1 cellular context compared by ENCODE assay signal in genomic region chr10:23171232-23171876, GRCh38.
TF ChIP-seq lines count a peak whose summit lies in the region.

No MANE protein-coding gene starts in this region.

TF ChIP-seq in HepG2, 621 proteins besides CTCF, POLR2A, EP300 and RAD21 (continued from another document and continues in another):
- TF ChIP-seq, protein P1, sequence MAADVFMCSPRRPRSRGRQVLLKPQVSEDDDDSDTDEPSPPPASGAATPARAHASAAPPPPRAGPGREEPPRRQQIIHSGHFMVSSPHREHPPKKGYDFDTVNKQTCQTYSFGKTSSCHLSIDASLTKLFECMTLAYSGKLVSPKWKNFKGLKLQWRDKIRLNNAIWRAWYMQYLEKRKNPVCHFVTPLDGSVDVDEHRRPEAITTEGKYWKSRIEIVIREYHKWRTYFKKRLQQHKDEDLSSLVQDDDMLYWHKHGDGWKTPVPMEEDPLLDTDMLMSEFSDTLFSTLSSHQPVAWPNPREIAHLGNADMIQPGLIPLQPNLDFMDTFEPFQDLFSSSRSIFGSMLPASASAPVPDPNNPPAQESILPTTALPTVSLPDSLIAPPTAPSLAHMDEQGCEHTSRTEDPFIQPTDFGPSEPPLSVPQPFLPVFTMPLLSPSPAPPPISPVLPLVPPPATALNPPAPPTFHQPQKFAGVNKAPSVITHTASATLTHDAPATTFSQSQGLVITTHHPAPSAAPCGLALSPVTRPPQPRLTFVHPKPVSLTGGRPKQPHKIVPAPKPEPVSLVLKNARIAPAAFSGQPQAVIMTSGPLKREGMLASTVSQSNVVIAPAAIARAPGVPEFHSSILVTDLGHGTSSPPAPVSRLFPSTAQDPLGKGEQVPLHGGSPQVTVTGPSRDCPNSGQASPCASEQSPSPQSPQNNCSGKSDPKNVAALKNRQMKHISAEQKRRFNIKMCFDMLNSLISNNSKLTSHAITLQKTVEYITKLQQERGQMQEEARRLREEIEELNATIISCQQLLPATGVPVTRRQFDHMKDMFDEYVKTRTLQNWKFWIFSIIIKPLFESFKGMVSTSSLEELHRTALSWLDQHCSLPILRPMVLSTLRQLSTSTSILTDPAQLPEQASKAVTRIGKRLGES (CRISPR knock-in tag; IDR thresholded peaks at IDR 0.05; ENCODE audit: borderline replicate concordance), result no peak
- TF ChIP-seq EHMT2 (IDR thresholded peaks at IDR 0.05; ENCODE audit: borderline replicate concordance, low read depth, low read length), result peak; percentile 86
- no peak for TF ChIP-seq ZBTB33 (CRISPR knock-in tag; IDR thresholded peaks at IDR 0.05)
- TF ChIP-seq, protein P2, sequence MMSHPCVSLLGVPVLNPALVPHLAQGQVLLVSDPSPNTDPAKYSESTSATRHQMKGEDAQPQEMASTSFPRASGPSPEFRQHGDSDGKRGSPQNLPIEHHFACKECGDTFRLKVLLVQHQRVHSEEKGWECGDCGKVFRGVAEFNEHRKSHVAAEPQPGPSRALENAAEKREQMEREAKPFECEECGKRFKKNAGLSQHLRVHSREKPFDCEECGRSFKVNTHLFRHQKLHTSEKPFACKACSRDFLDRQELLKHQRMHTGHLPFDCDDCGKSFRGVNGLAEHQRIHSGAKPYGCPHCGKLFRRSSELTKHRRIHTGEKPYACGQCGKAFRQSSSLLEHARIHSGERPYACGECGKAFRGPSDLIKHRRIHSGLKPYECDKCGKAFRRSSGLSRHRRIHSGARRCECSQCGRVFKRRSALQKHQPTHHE (CRISPR knock-in tag; IDR thresholded peaks at IDR 0.05; ENCODE audit: borderline replicate concordance), result no peak
- TF ChIP-seq SP2 (CRISPR knock-in tag; IDR thresholded peaks at IDR 0.05), result no peak
- no peak for TF ChIP-seq CHD2 (IDR thresholded peaks at IDR 0.05; ENCODE audit: low read depth, low read length)
- TF ChIP-seq, protein P3, sequence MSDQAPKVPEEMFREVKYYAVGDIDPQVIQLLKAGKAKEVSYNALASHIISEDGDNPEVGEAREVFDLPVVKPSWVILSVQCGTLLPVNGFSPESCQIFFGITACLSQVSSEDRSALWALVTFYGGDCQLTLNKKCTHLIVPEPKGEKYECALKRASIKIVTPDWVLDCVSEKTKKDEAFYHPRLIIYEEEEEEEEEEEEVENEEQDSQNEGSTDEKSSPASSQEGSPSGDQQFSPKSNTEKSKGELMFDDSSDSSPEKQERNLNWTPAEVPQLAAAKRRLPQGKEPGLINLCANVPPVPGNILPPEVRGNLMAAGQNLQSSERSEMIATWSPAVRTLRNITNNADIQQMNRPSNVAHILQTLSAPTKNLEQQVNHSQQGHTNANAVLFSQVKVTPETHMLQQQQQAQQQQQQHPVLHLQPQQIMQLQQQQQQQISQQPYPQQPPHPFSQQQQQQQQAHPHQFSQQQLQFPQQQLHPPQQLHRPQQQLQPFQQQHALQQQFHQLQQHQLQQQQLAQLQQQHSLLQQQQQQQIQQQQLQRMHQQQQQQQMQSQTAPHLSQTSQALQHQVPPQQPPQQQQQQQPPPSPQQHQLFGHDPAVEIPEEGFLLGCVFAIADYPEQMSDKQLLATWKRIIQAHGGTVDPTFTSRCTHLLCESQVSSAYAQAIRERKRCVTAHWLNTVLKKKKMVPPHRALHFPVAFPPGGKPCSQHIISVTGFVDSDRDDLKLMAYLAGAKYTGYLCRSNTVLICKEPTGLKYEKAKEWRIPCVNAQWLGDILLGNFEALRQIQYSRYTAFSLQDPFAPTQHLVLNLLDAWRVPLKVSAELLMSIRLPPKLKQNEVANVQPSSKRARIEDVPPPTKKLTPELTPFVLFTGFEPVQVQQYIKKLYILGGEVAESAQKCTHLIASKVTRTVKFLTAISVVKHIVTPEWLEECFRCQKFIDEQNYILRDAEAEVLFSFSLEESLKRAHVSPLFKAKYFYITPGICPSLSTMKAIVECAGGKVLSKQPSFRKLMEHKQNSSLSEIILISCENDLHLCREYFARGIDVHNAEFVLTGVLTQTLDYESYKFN (CRISPR knock-in tag; conservative IDR thresholded peaks at IDR 0.05), result no peak
- no peak for TF ChIP-seq ZNF83 (CRISPR knock-in tag; IDR thresholded peaks at IDR 0.05; ENCODE audit: borderline replicate concordance)
- no peak for TF ChIP-seq RFXAP (CRISPR knock-in tag; IDR thresholded peaks at IDR 0.05; ENCODE audit: borderline replicate concordance)
- TF ChIP-seq KLF12 (CRISPR knock-in tag; IDR thresholded peaks at IDR 0.05; ENCODE audit: borderline replicate concordance), result no peak
- no peak for TF ChIP-seq ATF7-NPFF (CRISPR knock-in tag; IDR thresholded peaks at IDR 0.05; ENCODE audit: low read depth)
- TF ChIP-seq PITX1 (CRISPR knock-in tag; IDR thresholded peaks at IDR 0.05), result no peak
- TF ChIP-seq ETV5 (CRISPR knock-in tag; IDR thresholded peaks at IDR 0.05; ENCODE audit: borderline replicate concordance), result no peak
- TF ChIP-seq, protein P4, sequence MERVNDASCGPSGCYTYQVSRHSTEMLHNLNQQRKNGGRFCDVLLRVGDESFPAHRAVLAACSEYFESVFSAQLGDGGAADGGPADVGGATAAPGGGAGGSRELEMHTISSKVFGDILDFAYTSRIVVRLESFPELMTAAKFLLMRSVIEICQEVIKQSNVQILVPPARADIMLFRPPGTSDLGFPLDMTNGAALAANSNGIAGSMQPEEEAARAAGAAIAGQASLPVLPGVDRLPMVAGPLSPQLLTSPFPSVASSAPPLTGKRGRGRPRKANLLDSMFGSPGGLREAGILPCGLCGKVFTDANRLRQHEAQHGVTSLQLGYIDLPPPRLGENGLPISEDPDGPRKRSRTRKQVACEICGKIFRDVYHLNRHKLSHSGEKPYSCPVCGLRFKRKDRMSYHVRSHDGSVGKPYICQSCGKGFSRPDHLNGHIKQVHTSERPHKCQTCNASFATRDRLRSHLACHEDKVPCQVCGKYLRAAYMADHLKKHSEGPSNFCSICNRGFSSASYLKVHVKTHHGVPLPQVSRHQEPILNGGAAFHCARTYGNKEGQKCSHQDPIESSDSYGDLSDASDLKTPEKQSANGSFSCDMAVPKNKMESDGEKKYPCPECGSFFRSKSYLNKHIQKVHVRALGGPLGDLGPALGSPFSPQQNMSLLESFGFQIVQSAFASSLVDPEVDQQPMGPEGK (CRISPR knock-in tag; IDR thresholded peaks at IDR 0.05), result no peak
- no peak for TF ChIP-seq SMARCE1 (IDR thresholded peaks at IDR 0.05; ENCODE audit: borderline replicate concordance)
- no peak for TF ChIP-seq ATAD3A (CRISPR knock-in tag; IDR thresholded peaks at IDR 0.05)
- TF ChIP-seq, protein P5, sequence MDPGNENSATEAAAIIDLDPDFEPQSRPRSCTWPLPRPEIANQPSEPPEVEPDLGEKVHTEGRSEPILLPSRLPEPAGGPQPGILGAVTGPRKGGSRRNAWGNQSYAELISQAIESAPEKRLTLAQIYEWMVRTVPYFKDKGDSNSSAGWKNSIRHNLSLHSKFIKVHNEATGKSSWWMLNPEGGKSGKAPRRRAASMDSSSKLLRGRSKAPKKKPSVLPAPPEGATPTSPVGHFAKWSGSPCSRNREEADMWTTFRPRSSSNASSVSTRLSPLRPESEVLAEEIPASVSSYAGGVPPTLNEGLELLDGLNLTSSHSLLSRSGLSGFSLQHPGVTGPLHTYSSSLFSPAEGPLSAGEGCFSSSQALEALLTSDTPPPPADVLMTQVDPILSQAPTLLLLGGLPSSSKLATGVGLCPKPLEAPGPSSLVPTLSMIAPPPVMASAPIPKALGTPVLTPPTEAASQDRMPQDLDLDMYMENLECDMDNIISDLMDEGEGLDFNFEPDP (CRISPR knock-in tag; conservative IDR thresholded peaks at IDR 0.05), result no peak
- no peak for TF ChIP-seq ZBTB8A (CRISPR knock-in tag; IDR thresholded peaks at IDR 0.05; ENCODE audit: borderline replicate concordance, low read depth)
- TF ChIP-seq, protein P6, sequence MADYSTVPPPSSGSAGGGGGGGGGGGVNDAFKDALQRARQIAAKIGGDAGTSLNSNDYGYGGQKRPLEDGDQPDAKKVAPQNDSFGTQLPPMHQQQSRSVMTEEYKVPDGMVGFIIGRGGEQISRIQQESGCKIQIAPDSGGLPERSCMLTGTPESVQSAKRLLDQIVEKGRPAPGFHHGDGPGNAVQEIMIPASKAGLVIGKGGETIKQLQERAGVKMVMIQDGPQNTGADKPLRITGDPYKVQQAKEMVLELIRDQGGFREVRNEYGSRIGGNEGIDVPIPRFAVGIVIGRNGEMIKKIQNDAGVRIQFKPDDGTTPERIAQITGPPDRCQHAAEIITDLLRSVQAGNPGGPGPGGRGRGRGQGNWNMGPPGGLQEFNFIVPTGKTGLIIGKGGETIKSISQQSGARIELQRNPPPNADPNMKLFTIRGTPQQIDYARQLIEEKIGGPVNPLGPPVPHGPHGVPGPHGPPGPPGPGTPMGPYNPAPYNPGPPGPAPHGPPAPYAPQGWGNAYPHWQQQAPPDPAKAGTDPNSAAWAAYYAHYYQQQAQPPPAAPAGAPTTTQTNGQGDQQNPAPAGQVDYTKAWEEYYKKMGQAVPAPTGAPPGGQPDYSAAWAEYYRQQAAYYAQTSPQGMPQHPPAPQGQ (CRISPR knock-in tag; IDR thresholded peaks at IDR 0.05; ENCODE audit: borderline replicate concordance), result no peak
- no peak for TF ChIP-seq ZNF782 (CRISPR knock-in tag; IDR thresholded peaks at IDR 0.05; ENCODE audit: borderline replicate concordance)
- no peak for TF ChIP-seq ZNF101 (CRISPR knock-in tag; IDR thresholded peaks at IDR 0.05; ENCODE audit: borderline replicate concordance, low read depth)
- TF ChIP-seq TERF1 (CRISPR knock-in tag; IDR thresholded peaks at IDR 0.05), result no peak
- TF ChIP-seq FOXK2 (IDR thresholded peaks at IDR 0.05), result no peak
- TF ChIP-seq, protein P7, sequence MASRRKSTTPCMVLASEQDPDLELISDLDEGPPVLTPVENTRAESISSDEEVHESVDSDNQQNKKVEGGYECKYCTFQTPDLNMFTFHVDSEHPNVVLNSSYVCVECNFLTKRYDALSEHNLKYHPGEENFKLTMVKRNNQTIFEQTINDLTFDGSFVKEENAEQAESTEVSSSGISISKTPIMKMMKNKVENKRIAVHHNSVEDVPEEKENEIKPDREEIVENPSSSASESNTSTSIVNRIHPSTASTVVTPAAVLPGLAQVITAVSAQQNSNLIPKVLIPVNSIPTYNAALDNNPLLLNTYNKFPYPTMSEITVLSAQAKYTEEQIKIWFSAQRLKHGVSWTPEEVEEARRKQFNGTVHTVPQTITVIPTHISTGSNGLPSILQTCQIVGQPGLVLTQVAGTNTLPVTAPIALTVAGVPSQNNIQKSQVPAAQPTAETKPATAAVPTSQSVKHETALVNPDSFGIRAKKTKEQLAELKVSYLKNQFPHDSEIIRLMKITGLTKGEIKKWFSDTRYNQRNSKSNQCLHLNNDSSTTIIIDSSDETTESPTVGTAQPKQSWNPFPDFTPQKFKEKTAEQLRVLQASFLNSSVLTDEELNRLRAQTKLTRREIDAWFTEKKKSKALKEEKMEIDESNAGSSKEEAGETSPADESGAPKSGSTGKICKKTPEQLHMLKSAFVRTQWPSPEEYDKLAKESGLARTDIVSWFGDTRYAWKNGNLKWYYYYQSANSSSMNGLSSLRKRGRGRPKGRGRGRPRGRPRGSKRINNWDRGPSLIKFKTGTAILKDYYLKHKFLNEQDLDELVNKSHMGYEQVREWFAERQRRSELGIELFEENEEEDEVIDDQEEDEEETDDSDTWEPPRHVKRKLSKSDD (CRISPR knock-in tag; IDR thresholded peaks at IDR 0.05; ENCODE audit: low read depth), result no peak
- TF ChIP-seq STAT5B (CRISPR knock-in tag; IDR thresholded peaks at IDR 0.05), result no peak
- TF ChIP-seq ZNF713 (CRISPR knock-in tag; IDR thresholded peaks at IDR 0.05), result no peak
- no peak for TF ChIP-seq ZNF609 (CRISPR knock-in tag; IDR thresholded peaks at IDR 0.05; ENCODE audit: borderline replicate concordance)
- TF ChIP-seq ZNF331 (CRISPR knock-in tag; IDR thresholded peaks at IDR 0.05), result 0 out of 2 replicates have a peak, but pooled peaks have one; percentile 45
- 0 out of 2 replicates have a peak, but pooled peaks have one; percentile 22 for TF ChIP-seq RARA (CRISPR knock-in tag; IDR thresholded peaks at IDR 0.05)
